Comparison of ENCODE assay signal across 2 cellular contexts in genomic region chr12:104313568-104314241, GRCh38.
TF ChIP-seq lines count a peak whose summit lies in the region.

No MANE protein-coding gene starts in this region.

TF ChIP-seq in HepG2, 621 proteins besides CTCF, POLR2A, EP300 and RAD21:
- no peak for TF ChIP-seq NFATC3 (CRISPR knock-in tag; IDR thresholded peaks at IDR 0.05)
- TF ChIP-seq SMAD3 (CRISPR knock-in tag; IDR thresholded peaks at IDR 0.05): no peak
- no peak for TF ChIP-seq SMARCC2 (IDR thresholded peaks at IDR 0.05)
- TF ChIP-seq RBM22 (optimal IDR thresholded peaks at IDR 0.05; ENCODE audit: low read length): peak; percentile 66
- TF ChIP-seq, protein P1, sequence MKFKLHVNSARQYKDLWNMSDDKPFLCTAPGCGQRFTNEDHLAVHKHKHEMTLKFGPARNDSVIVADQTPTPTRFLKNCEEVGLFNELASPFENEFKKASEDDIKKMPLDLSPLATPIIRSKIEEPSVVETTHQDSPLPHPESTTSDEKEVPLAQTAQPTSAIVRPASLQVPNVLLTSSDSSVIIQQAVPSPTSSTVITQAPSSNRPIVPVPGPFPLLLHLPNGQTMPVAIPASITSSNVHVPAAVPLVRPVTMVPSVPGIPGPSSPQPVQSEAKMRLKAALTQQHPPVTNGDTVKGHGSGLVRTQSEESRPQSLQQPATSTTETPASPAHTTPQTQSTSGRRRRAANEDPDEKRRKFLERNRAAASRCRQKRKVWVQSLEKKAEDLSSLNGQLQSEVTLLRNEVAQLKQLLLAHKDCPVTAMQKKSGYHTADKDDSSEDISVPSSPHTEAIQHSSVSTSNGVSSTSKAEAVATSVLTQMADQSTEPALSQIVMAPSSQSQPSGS (CRISPR knock-in tag; IDR thresholded peaks at IDR 0.05): no peak
- TF ChIP-seq, protein P2, sequence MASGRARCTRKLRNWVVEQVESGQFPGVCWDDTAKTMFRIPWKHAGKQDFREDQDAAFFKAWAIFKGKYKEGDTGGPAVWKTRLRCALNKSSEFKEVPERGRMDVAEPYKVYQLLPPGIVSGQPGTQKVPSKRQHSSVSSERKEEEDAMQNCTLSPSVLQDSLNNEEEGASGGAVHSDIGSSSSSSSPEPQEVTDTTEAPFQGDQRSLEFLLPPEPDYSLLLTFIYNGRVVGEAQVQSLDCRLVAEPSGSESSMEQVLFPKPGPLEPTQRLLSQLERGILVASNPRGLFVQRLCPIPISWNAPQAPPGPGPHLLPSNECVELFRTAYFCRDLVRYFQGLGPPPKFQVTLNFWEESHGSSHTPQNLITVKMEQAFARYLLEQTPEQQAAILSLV (CRISPR knock-in tag; IDR thresholded peaks at IDR 0.05; ENCODE audit: borderline replicate concordance): no peak
- TF ChIP-seq FOXC1 (CRISPR knock-in tag; IDR thresholded peaks at IDR 0.05; ENCODE audit: borderline replicate concordance): no peak
- TF ChIP-seq, protein P3, sequence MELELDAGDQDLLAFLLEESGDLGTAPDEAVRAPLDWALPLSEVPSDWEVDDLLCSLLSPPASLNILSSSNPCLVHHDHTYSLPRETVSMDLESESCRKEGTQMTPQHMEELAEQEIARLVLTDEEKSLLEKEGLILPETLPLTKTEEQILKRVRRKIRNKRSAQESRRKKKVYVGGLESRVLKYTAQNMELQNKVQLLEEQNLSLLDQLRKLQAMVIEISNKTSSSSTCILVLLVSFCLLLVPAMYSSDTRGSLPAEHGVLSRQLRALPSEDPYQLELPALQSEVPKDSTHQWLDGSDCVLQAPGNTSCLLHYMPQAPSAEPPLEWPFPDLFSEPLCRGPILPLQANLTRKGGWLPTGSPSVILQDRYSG (CRISPR knock-in tag; IDR thresholded peaks at IDR 0.05): no peak
- TF ChIP-seq POLR2AphosphoS2 (IDR thresholded peaks at IDR 0.05; ENCODE audit: low read depth, low read length): peak; percentile 19; the same call in 1 of the 2 replicates
TF ChIP-seq in HepG2: peak in this region for 2.

TF ChIP-seq in IMR-90, 13 proteins besides CTCF, POLR2A, EP300 and RAD21:
- TF ChIP-seq SMC3 (IDR thresholded peaks at IDR 0.05; ENCODE audit: low read depth, low read length) (no peak), CHD1 (IDR thresholded peaks at IDR 0.05; ENCODE audit: low read depth, low read length) (no peak), MAFK (IDR thresholded peaks at IDR 0.05; ENCODE audit: low read depth, low read length) (no peak), CEBPB (IDR thresholded peaks at IDR 0.05; ENCODE audit: low read depth, low read length) (no peak), FOS (IDR thresholded peaks at IDR 0.05; ENCODE audit: low read depth, low read length) (no peak), NFE2L2 (IDR thresholded peaks at IDR 0.05; ENCODE audit: low read depth, low read length) (no peak), RCOR1 (IDR thresholded peaks at IDR 0.05; ENCODE audit: insufficient replicate concordance, low read length) (no peak), MXI1 (IDR thresholded peaks at IDR 0.05; ENCODE audit: borderline replicate concordance, low read depth, low read length) (no peak), BHLHE40 (IDR thresholded peaks at IDR 0.05; ENCODE audit: low read depth, low read length) (no peak), RFX5 (IDR thresholded peaks at IDR 0.05; ENCODE audit: low read depth, low read length) (no peak), MAZ (IDR thresholded peaks at IDR 0.05; ENCODE audit: borderline replicate concordance, low read depth, low read length) (no peak), USF2 (IDR thresholded peaks at IDR 0.05; ENCODE audit: low read depth, low read length) (no peak)
- TF ChIP-seq, protein P4, sequence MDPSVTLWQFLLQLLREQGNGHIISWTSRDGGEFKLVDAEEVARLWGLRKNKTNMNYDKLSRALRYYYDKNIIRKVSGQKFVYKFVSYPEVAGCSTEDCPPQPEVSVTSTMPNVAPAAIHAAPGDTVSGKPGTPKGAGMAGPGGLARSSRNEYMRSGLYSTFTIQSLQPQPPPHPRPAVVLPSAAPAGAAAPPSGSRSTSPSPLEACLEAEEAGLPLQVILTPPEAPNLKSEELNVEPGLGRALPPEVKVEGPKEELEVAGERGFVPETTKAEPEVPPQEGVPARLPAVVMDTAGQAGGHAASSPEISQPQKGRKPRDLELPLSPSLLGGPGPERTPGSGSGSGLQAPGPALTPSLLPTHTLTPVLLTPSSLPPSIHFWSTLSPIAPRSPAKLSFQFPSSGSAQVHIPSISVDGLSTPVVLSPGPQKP (IDR thresholded peaks at IDR 0.05; ENCODE audit: borderline replicate concordance, low read depth, low read length): no peak
